Comparison of ENCODE assay signal across 13 cellular contexts in genomic region chr3:152472606-152472954, GRCh38.
DNase-seq lines count a peak whose midpoint lies in the region; ATAC-seq, FAIRE-seq and TF ChIP-seq lines count a peak whose summit lies in the region.
"Had no signal": no experiment of that assay in that cellular context is flagged by ENCODE, and none has a peak within 500 bp of the region (broad histone marks: within the 10 kb centered on the region; RNA-seq: fewer than 3 reads in every experiment).

No MANE protein-coding gene starts in this region.

- H3K9me3 Mint-ChIP-seq in activated CD8-positive, alpha-beta T cell treated with anti-CD3 and anti-CD28 coated beads for 36 hours: no peaks in the 10 kb centered on the region

- in situ Hi-C loops in HepG2 (cut with HindIII; ENCODE audit: extremely low pct_ligation_motif_present, low pct_unique_long_range_greater_than_20kb): loop anchor here (10.0 kb wide), 1 partner anchor 102 kb away; no protein-coding TSS in a partner anchor

- TF ChIP-seq CTCF in HepG2 (CRISPR knock-in tag; IDR thresholded peaks at IDR 0.05) (no peak), right lobe of liver (IDR thresholded peaks at IDR 0.05) (no peak)
- no peak for TF ChIP-seq CTCF in activated CD8-positive, alpha-beta T cell treated with anti-CD3 and anti-CD28 coated beads for 36 hours (IDR thresholded peaks at IDR 0.05)

- H2BK5ac ChIP-seq in mesenchymal stem cell (ENCODE audit: low read depth, low read length, poor library complexity, severe bottlenecking): no peak overlapping the region

- no peak overlapping the region for H3K14ac ChIP-seq in mesenchymal stem cell (ENCODE audit: low read length in 2 of 2)

- DNase-seq in HepG2 (ENCODE audit: low spot score) (no peak), right lobe of liver (no peak), mesenchymal stem cell (no peak), aorta (no peak), activated gamma-delta T cell treated with Interleukin-2 at 50 U/mL for 16 hours (no peak), H7 (no peak)
- DNase-seq in activated CD8-positive, alpha-beta T cell treated with anti-CD3 and anti-CD28 coated beads for 36 hours: no peak
- DNase-seq in activated CD4-positive, alpha-beta T cell treated with anti-CD3 and anti-CD28 coated beads for 4 hours: no peak

- H4K20me1 ChIP-seq in HepG2 (ENCODE audit: insufficient read depth, low read length): no peaks in the 10 kb centered on the region

- peak; percentile 16; the same call in 2 of the 3 replicates for ATAC-seq in HepG2
- ATAC-seq in right lobe of liver: no peak
- ATAC-seq in activated CD8-positive, alpha-beta T cell treated with anti-CD3 and anti-CD28 coated beads for 36 hours: no peak
- ATAC-seq in aorta (ENCODE audit: low FRiP score): peak; percentile 5

- H4K91ac ChIP-seq in mesenchymal stem cell (ENCODE audit: low read length): no peak overlapping the region

- H3K4me1 ChIP-seq in HepG2 (ENCODE audit: insufficient read depth, low read length) (no peaks in the 10 kb centered on the region), right lobe of liver (no peaks in the 10 kb centered on the region), mesenchymal stem cell (ENCODE audit: control insufficient read depth, insufficient read depth, low read depth, low read length) (no peaks in the 10 kb centered on the region), aorta (ENCODE audit: control insufficient read depth in 1 of 2, insufficient read depth in 2 of 2, low read length in 2 of 2) (peaks cover 3 to 5% of the 10 kb centered on the region in 2 donors)

- H3K27me3 ChIP-seq in HepG2 (ENCODE audit: control insufficient read depth in 1 of 2, insufficient read depth in 2 of 2, low read length in 2 of 2): no peaks in the 10 kb centered on the region
- H3K27me3 ChIP-seq in right lobe of liver: no peaks in the 10 kb centered on the region
- H3K27me3 ChIP-seq in mesenchymal stem cell (ENCODE audit: control insufficient read depth in 1 of 2, insufficient read depth in 1 of 2, low read length in 2 of 2): no peaks in the 10 kb centered on the region
- no peaks in the 10 kb centered on the region for H3K27me3 ChIP-seq in aorta (ENCODE audit: control insufficient read depth in 1 of 2, insufficient read depth in 2 of 2, low read length in 1 of 2)
- H3K27me3 ChIP-seq in H7 (ENCODE audit: control insufficient read depth, insufficient read depth, low read length): no peaks in the 10 kb centered on the region
- H3K27me3 ChIP-seq: brain microvascular endothelial cell, left lung, ovary, Peyer's patch had no signal

- H3K79me2 ChIP-seq in HepG2 (ENCODE audit: insufficient read depth, low read length): no peaks in the 10 kb centered on the region

- no peak for TF ChIP-seq POLR2A in HepG2 (IDR thresholded peaks at IDR 0.05; ENCODE audit: insufficient read depth in 1 of 2, low read depth in 2 of 2, low read length in 2 of 2)
- TF ChIP-seq POLR2A in right lobe of liver (IDR thresholded peaks at IDR 0.05): no peak

- H3K36me3 Mint-ChIP-seq in activated CD8-positive, alpha-beta T cell treated with anti-CD3 and anti-CD28 coated beads for 36 hours (ENCODE audit: low read depth): no peaks in the 10 kb centered on the region

- no peak overlapping the region for H3K27ac ChIP-seq in HepG2 (ENCODE audit: extremely low read length, insufficient read depth, low read length)
- H3K27ac ChIP-seq in right lobe of liver: no peak overlapping the region
- no peak overlapping the region for H3K27ac ChIP-seq in mesenchymal stem cell (ENCODE audit: low read length, poor library complexity, severe bottlenecking)
- H3K27ac ChIP-seq in aorta (ENCODE audit: low read depth in 1 of 2, low read length in 2 of 2): peak overlapping the region; percentile 28 to 90
- H3K27ac ChIP-seq: brain microvascular endothelial cell, left lung, ovary, Peyer's patch had no signal

- H3K23ac ChIP-seq in mesenchymal stem cell (ENCODE audit: low read length in 2 of 2): no peak overlapping the region

- POLR2A ChIA-PET in HepG2 (lab: Yijun Ruan, JAX): no interaction called here
- POLR2A ChIA-PET in activated CD8-positive, alpha-beta T cell treated with anti-CD3 and anti-CD28 coated beads for 36 hours (lab: Charles Lee): interaction anchor here (0.9 to 1.3 kb wide), 5 partner anchors 14 to 400 kb away, joined by 3 to 4 read pairs (median 3); partner anchors contain the start of gene MBNL1

- intact Hi-C loops in HepG2 (cut with micrococcal nuclease; ENCODE audit: unreplicated experiment) (loop anchor here (1.0 to 5.0 kb wide), 4 partner anchors 102 to 490 kb away; no protein-coding TSS in a partner anchor), right lobe of liver (cut with DNase I) (no loop called here), aorta (cut with DNase I) (no loop called here)
- intact Hi-C loops in activated CD8-positive, alpha-beta T cell treated with anti-CD3 and anti-CD28 coated beads for 36 hours (cut with micrococcal nuclease): loop anchor here (5.0 to 10.0 kb wide), 4 partner anchors 50 to 400 kb away; no protein-coding TSS in a partner anchor

- TF ChIP-seq RAD21 in HepG2 (CRISPR knock-in tag; IDR thresholded peaks at IDR 0.05): no peak

- peak overlapping the region in 1 of 3 experiments; percentile 35; a peak in 1 of 6 replicates for H3K4me3 ChIP-seq in HepG2 (replicated peaks in 1 of 3; ENCODE audit: insufficient read depth in 1 of 3, low read depth in 2 of 3, low read length in 3 of 3)
- no peak overlapping the region for H3K4me3 ChIP-seq in right lobe of liver
- H3K4me3 ChIP-seq in mesenchymal stem cell (ENCODE audit: insufficient read depth in 1 of 2, low read depth in 1 of 2, low read length in 2 of 2): no peak overlapping the region
- H3K4me3 ChIP-seq in aorta (ENCODE audit: low read length in 2 of 2): no peak overlapping the region
- H3K4me3 ChIP-seq in H7 (ENCODE audit: insufficient read depth, low read depth, low read length): no peak overlapping the region
- H3K4me3 ChIP-seq: left lung, ovary had no signal

- no TSS peak for BruUV-seq in HepG2 (replicated peaks; lab: Mats Ljungman, UMichigan)

- H2AFZ ChIP-seq in HepG2 (ENCODE audit: low read length): no peak overlapping the region
- no peak overlapping the region for H2AFZ ChIP-seq in mesenchymal stem cell (ENCODE audit: low read depth, low read length)

- no peak overlapping the region for H3K4ac ChIP-seq in mesenchymal stem cell (ENCODE audit: low read depth in 1 of 2, low read length in 2 of 2)

- H3K9me3 ChIP-seq in HepG2 (ENCODE audit: low read length) (0 out of 2 replicates have a peak, but pooled peaks cover 4% of the 10 kb centered on the region), right lobe of liver (no peaks in the 10 kb centered on the region), mesenchymal stem cell (ENCODE audit: control insufficient read depth, low read length) (no peaks in the 10 kb centered on the region), aorta (ENCODE audit: control insufficient read depth, low read length) (no peaks in the 10 kb centered on the region)
- H3K9me3 ChIP-seq: left lung, ovary, Peyer's patch had no signal

- H2BK120ac ChIP-seq in mesenchymal stem cell (ENCODE audit: low read depth, low read length): no peak overlapping the region

- H3K9ac ChIP-seq in HepG2 (ENCODE audit: insufficient read depth, low read depth, low read length) (no peak overlapping the region), mesenchymal stem cell (ENCODE audit: low read length) (peak overlapping the region; percentile 87)

- CTCF ChIA-PET in HepG2 (lab: Yijun Ruan, JAX; ENCODE audit: low intra/inter-chr PET ratio, low total read pairs): interaction anchor here (1.0 to 1.2 kb wide), 2 partner anchors 101 to 289 kb away, joined by 4 to 6 read pairs; no protein-coding TSS in a partner anchor
- CTCF ChIA-PET in activated CD8-positive, alpha-beta T cell treated with anti-CD3 and anti-CD28 coated beads for 36 hours (lab: Charles Lee): interaction anchor here (0.6 to 2.8 kb wide), 43 partner anchors 8 to 600 kb away, joined by 3 to 20 read pairs (median 4); partner anchors contain the start of gene SUCNR1

- peak overlapping the region; percentile 31 for H3K4me3 Mint-ChIP-seq in activated CD8-positive, alpha-beta T cell treated with anti-CD3 and anti-CD28 coated beads for 36 hours

- no peak overlapping the region for H3K18ac ChIP-seq in mesenchymal stem cell (ENCODE audit: low read depth in 1 of 2, low read length in 2 of 2)

- WGBS in HepG2 (ENCODE audit: low lambda C conversion rate): 58% methylated on average over 3 of the region's 3 CpGs
- 92% methylated on average over 3 of the region's 3 CpGs for WGBS in right lobe of liver (ENCODE audit: insufficient coverage, low coverage, low lambda C conversion rate, missing lambda C conversion rate)
- 91% methylated on average over 3 of the region's 3 CpGs for WGBS in mesenchymal stem cell
- WGBS in aorta, 2 donors: 91 to 99% methylated on average over 3 of the region's 3 CpGs

- H2BK12ac ChIP-seq in mesenchymal stem cell (ENCODE audit: low read length in 2 of 2): peak overlapping the region in 1 of 2 experiments; percentile 18

- no peaks in the 10 kb centered on the region for H3K27me3 Mint-ChIP-seq in activated CD8-positive, alpha-beta T cell treated with anti-CD3 and anti-CD28 coated beads for 36 hours

- H3K4me1 Mint-ChIP-seq in activated CD8-positive, alpha-beta T cell treated with anti-CD3 and anti-CD28 coated beads for 36 hours (ENCODE audit: low read depth): peaks cover 9% of the 10 kb centered on the region

- H3K36me3 ChIP-seq in HepG2 (replicated peaks in 1 of 2; ENCODE audit: control insufficient read depth in 1 of 2, insufficient read depth in 2 of 2, low read length in 2 of 2) (no peaks in the 10 kb centered on the region), right lobe of liver (no peaks in the 10 kb centered on the region), mesenchymal stem cell (ENCODE audit: control insufficient read depth in 1 of 2, insufficient read depth in 2 of 2, low read depth in 1 of 2, low read length in 2 of 2) (peaks cover 0 to 3% of the 10 kb centered on the region in 2 experiments), aorta (ENCODE audit: control insufficient read depth in 1 of 2, insufficient read depth in 2 of 2, low read length in 1 of 2) (no peaks in the 10 kb centered on the region), H7 (replicated peaks; ENCODE audit: control insufficient read depth, insufficient read depth, low read length) (no peaks in the 10 kb centered on the region)
- H3K36me3 ChIP-seq: brain microvascular endothelial cell, left lung, ovary, Peyer's patch had no signal

- no peak overlapping the region for H2BK15ac ChIP-seq in mesenchymal stem cell (ENCODE audit: low read depth, poor library complexity, severe bottlenecking)

- peak overlapping the region; percentile 71 for H3K4me2 ChIP-seq in HepG2 (ENCODE audit: low read depth, low read length)
- H3K4me2 ChIP-seq in mesenchymal stem cell (ENCODE audit: low read length, poor library complexity, severe bottlenecking): no peak overlapping the region

- H4K8ac ChIP-seq in mesenchymal stem cell (ENCODE audit: low read length): peak overlapping the region; percentile 4

- TF ChIP-seq EP300 in HepG2 (IDR thresholded peaks at IDR 0.05; ENCODE audit: low read depth in 2 of 2, low read length in 2 of 2): no peak
- no peak for TF ChIP-seq EP300 in HepG2 (CRISPR knock-in tag; IDR thresholded peaks at IDR 0.05; ENCODE audit: borderline replicate concordance)

- peak overlapping the region; percentile 54 for H2AK5ac ChIP-seq in mesenchymal stem cell (ENCODE audit: low read length, severe bottlenecking)

- H3K79me1 ChIP-seq in mesenchymal stem cell (replicated peaks; ENCODE audit: low read length, poor library complexity, severe bottlenecking): no peaks in the 10 kb centered on the region

- no peak for FAIRE-seq in HepG2 (lab: Jason Lieb, UNC)
- FAIRE-seq: HTR-8/SVneo had no signal

- peak overlapping the region; percentile 19 for H3K27ac Mint-ChIP-seq in activated CD8-positive, alpha-beta T cell treated with anti-CD3 and anti-CD28 coated beads for 36 hours

Comparison
In these comparisons a context has a peak if more than half of its experiments do, and no peak if none do; other contexts are left out.
1. ATAC-seq: peak in HepG2 (single experiment) and aorta (single experiment); none in right lobe of liver (0 of 4) and activated CD8-positive, alpha-beta T cell treated with anti-CD3 and anti-CD28 coated beads for 36 hours (single experiment).
2. intact Hi-C loops: an anchor here in HepG2 (1.0 to 5.0 kb wide) and activated CD8-positive, alpha-beta T cell treated with anti-CD3 and anti-CD28 coated beads for 36 hours (5.0 to 10.0 kb wide); none called in right lobe of liver and aorta.
3. H3K27ac ChIP-seq: peak in aorta (2 of 2); none in HepG2 (single experiment), right lobe of liver (0 of 3) and mesenchymal stem cell (single experiment).